ENCODE assay signal across 17 cellular contexts in genomic region chr7:44441079-44441478, GRCh38. TPM values are rescaled to one million over a fixed set of nuclear protein-coding genes. Genes with fewer than 3 reads are reported as not detected.
DNase-seq lines count a peak whose midpoint lies in the region; ATAC-seq and TF ChIP-seq lines count a peak whose summit lies in the region.
"Had no signal": no experiment of that assay in that cellular context is flagged by ENCODE, and none has a peak within 500 bp of the region (broad histone marks: within the 10 kb centered on the region; RNA-seq: fewer than 3 reads in every experiment).

No MANE protein-coding gene starts in this region.

- no peaks in the 10 kb centered on the region for H3K9me3 ChIP-seq in CD4-positive, alpha-beta T cell (ENCODE audit: control insufficient read depth, low read length)
- H3K9me3 ChIP-seq in OCI-LY7 (ENCODE audit: low read length) = peaks cover 16% of the 10 kb centered on the region
- H3K9me3 ChIP-seq: A549 had no signal

- no peaks in the 10 kb centered on the region for H3K36me3 ChIP-seq in GM23338 (ENCODE audit: insufficient read depth)
- H3K36me3 ChIP-seq in OCI-LY7 (ENCODE audit: insufficient read depth, low read length) = peaks cover 54% of the 10 kb centered on the region

- H4K20me1 ChIP-seq in GM23338 (replicated peaks; ENCODE audit: insufficient read depth) (peaks cover 21% of the 10 kb centered on the region), OCI-LY7 (ENCODE audit: insufficient read depth, low read length) (no peaks in the 10 kb centered on the region)

- no peaks in the 10 kb centered on the region for H3K9me3 Mint-ChIP-seq in CD4-positive, alpha-beta T cell
- no peaks in the 10 kb centered on the region for H3K9me3 Mint-ChIP-seq in GM23338
- H3K9me3 Mint-ChIP-seq in activated naive CD8-positive, alpha-beta T cell treated with anti-CD3 and anti-CD28 coated beads, Interleukin-2, amount 50 U/mL, for 24 hours = no peaks in the 10 kb centered on the region
- H3K9me3 Mint-ChIP-seq in naive thymus-derived CD8-positive, alpha-beta T cell = peaks cover 0 to 3% (median 2%) of the 10 kb centered on the region in 9 donors

- no peak for DNase-seq in CD4-positive, alpha-beta T cell
- DNase-seq in GM23338 (ENCODE audit: low spot score) = no peak
- DNase-seq in activated naive CD8-positive, alpha-beta T cell treated with anti-CD3 and anti-CD28 coated beads, Interleukin-2, amount 50 U/mL, for 24 hours = no peak
- no peak for DNase-seq in naive thymus-derived CD8-positive, alpha-beta T cell
- DNase-seq in OCI-LY7 (ENCODE audit: low spot score) = no peak
- DNase-seq: NCI-H1417, NCI-H187 treated with DMSO at 0.1 percent for 48 hours, NCI-H345, NCI-H524 treated with DMSO at 0.1 percent for 48 hours, SIG-M5 had no signal

- H3K27ac Mint-ChIP-seq in CD4-positive, alpha-beta T cell = peak overlapping the region; percentile 57
- 0 out of 2 replicates have a peak overlapping the region, but pooled peaks have one; percentile 49 for H3K27ac Mint-ChIP-seq in GM23338
- H3K27ac Mint-ChIP-seq in activated naive CD8-positive, alpha-beta T cell treated with anti-CD3 and anti-CD28 coated beads, Interleukin-2, amount 50 U/mL, for 24 hours = peak overlapping the region; percentile 21
- H3K27ac Mint-ChIP-seq in naive thymus-derived CD8-positive, alpha-beta T cell = peak overlapping the region in 6 of 10 donors; percentile 2 to 66 (median 14)

- peaks cover 69% of the 10 kb centered on the region for H3K4me1 Mint-ChIP-seq in CD4-positive, alpha-beta T cell (ENCODE audit: low read depth)
- H3K4me1 Mint-ChIP-seq in GM23338 = peaks cover 2% of the 10 kb centered on the region; the same call in 2 of the 3 replicates
- peaks cover 55% of the 10 kb centered on the region for H3K4me1 Mint-ChIP-seq in activated naive CD8-positive, alpha-beta T cell treated with anti-CD3 and anti-CD28 coated beads, Interleukin-2, amount 50 U/mL, for 24 hours
- H3K4me1 Mint-ChIP-seq in naive thymus-derived CD8-positive, alpha-beta T cell = peaks cover 45 to 69% (median 58%) of the 10 kb centered on the region in 4 donors

- TF ChIP-seq CTCF in CD4-positive, alpha-beta T cell (IDR thresholded peaks at IDR 0.05) = no peak
- no peak for TF ChIP-seq CTCF in GM23338 (conservative IDR thresholded peaks at IDR 0.05; ENCODE audit: low read depth in 2 of 2)
- TF ChIP-seq CTCF in OCI-LY7 (conservative IDR thresholded peaks at IDR 0.05; ENCODE audit: low read length) = no peak

- H3K27me3 ChIP-seq in CD4-positive, alpha-beta T cell (ENCODE audit: control insufficient read depth, insufficient read depth, low read length) = no peaks in the 10 kb centered on the region
- no peaks in the 10 kb centered on the region for H3K27me3 ChIP-seq in GM23338 (ENCODE audit: insufficient read depth)

- peaks cover 61% of the 10 kb centered on the region for H3K36me3 Mint-ChIP-seq in CD4-positive, alpha-beta T cell (ENCODE audit: low read depth)
- peaks cover 8% of the 10 kb centered on the region for H3K36me3 Mint-ChIP-seq in GM23338 (ENCODE audit: low read depth)
- H3K36me3 Mint-ChIP-seq in activated naive CD8-positive, alpha-beta T cell treated with anti-CD3 and anti-CD28 coated beads, Interleukin-2, amount 50 U/mL, for 24 hours (ENCODE audit: low read depth) = peaks cover 29% of the 10 kb centered on the region
- H3K36me3 Mint-ChIP-seq in naive thymus-derived CD8-positive, alpha-beta T cell = peaks cover 6 to 56% (median 18%) of the 10 kb centered on the region in 3 donors

- ATAC-seq in CD4-positive, alpha-beta T cell (ENCODE audit: poor library complexity) = no peak
- ATAC-seq in GM23338 (no peak), HG03196 (IDR thresholded peaks at IDR 0.05; ENCODE audit: unreplicated experiment) (no peak), HG03442 (IDR thresholded peaks at IDR 0.05; ENCODE audit: unreplicated experiment) (no peak)
- no peak for ATAC-seq in activated naive CD8-positive, alpha-beta T cell treated with anti-CD3 and anti-CD28 coated beads, Interleukin-2, amount 50 U/mL, for 24 hours
- no peak for ATAC-seq in naive thymus-derived CD8-positive, alpha-beta T cell
- ATAC-seq: A549 had no signal

- H3K9me2 ChIP-seq in GM23338 (ENCODE audit: insufficient read depth) (no peaks in the 10 kb centered on the region), OCI-LY7 (ENCODE audit: insufficient read depth, low read length) (no peaks in the 10 kb centered on the region)

- H3K4me3 Mint-ChIP-seq in CD4-positive, alpha-beta T cell = no peak overlapping the region
- no peak overlapping the region for H3K4me3 Mint-ChIP-seq in GM23338
- H3K4me3 Mint-ChIP-seq in activated naive CD8-positive, alpha-beta T cell treated with anti-CD3 and anti-CD28 coated beads, Interleukin-2, amount 50 U/mL, for 24 hours = no peak overlapping the region
- H3K4me3 Mint-ChIP-seq in naive thymus-derived CD8-positive, alpha-beta T cell = peak overlapping the region in 1 of 10 donors; percentile 3

- no peaks in the 10 kb centered on the region for H3K27me3 Mint-ChIP-seq in CD4-positive, alpha-beta T cell
- no peaks in the 10 kb centered on the region for H3K27me3 Mint-ChIP-seq in GM23338 (ENCODE audit: insufficient read depth, low read depth, poor library complexity)
- no peaks in the 10 kb centered on the region for H3K27me3 Mint-ChIP-seq in activated naive CD8-positive, alpha-beta T cell treated with anti-CD3 and anti-CD28 coated beads, Interleukin-2, amount 50 U/mL, for 24 hours
- H3K27me3 Mint-ChIP-seq in naive thymus-derived CD8-positive, alpha-beta T cell = no peaks in the 10 kb centered on the region

- POLR2A ChIA-PET in CD4-positive, alpha-beta T cell (lab: Charles Lee) = interaction anchor here (1.4 kb wide), 1 partner anchor 50 kb away, joined by 3 read pairs; the partner anchor contains the start of gene NUDCD3
- POLR2A ChIA-PET in naive thymus-derived CD8-positive, alpha-beta T cell (lab: Charles Lee) = interaction anchor here (0.6 kb wide), 1 partner anchor 10 kb away, joined by 5 read pairs; no protein-coding TSS in a partner anchor
- POLR2A ChIA-PET in OCI-LY7 (lab: Charles Lee) = interaction anchor here (1.3 kb wide), 1 partner anchor 8 kb away, joined by 6 read pairs; no protein-coding TSS in a partner anchor

- intact Hi-C loops in CD4-positive, alpha-beta T cell (cut with DNase I, micrococcal nuclease) = no loop called here
- intact Hi-C loops in OCI-LY7 (cut with micrococcal nuclease; ENCODE audit: unreplicated experiment) = no loop called here

- no TSS peak for BruUV-seq in OCI-LY7 (replicated peaks; lab: Mats Ljungman, UMichigan)

- H3K4me3 ChIP-seq in GM23338 (no peak overlapping the region), OCI-LY7 (ENCODE audit: low read depth, low read length, poor library complexity, severe bottlenecking) (no peak overlapping the region)
- H3K4me3 ChIP-seq: A549, PC-9 had no signal

- CTCF ChIA-PET in CD4-positive, alpha-beta T cell (lab: Charles Lee) = interaction anchor here (0.7 kb wide), 1 partner anchor 1001 kb away, joined by 4 read pairs; no protein-coding TSS in a partner anchor
- CTCF ChIA-PET in OCI-LY7 (lab: Charles Lee; ENCODE audit: unreplicated experiment) = no interaction called here

- no peak overlapping the region for H3K27ac ChIP-seq in CD4-positive, alpha-beta T cell (ENCODE audit: low read depth, low read length)
- H3K27ac ChIP-seq in GM23338 (ENCODE audit: low read depth) (no peak overlapping the region), OCI-LY7 (ENCODE audit: low read depth, low read length, poor library complexity, severe bottlenecking) (no peak overlapping the region)
- H3K27ac ChIP-seq: A549, HL-60, KMS-11, PC-9, RWPE1 had no signal

- H3K79me2 ChIP-seq in GM23338 (replicated peaks; ENCODE audit: insufficient read depth) (peaks cover 74% of the 10 kb centered on the region), OCI-LY7 (ENCODE audit: insufficient read depth, low read depth, low read length) (peaks cover 6% of the 10 kb centered on the region; the same call in 1 of the 2 replicates)

- no peak overlapping the region for H3K4me2 ChIP-seq in GM23338
- no peak overlapping the region for H3K4me2 ChIP-seq in OCI-LY7 (ENCODE audit: low read length)
- H3K4me2 ChIP-seq: A549, KMS-11, PC-9 had no signal

- no peaks in the 10 kb centered on the region for H3F3A ChIP-seq in GM23338 (replicated peaks; ENCODE audit: low read depth)

- 0 out of 2 replicates have a peak, but pooled peaks cover 3% of the 10 kb centered on the region for H3K4me1 ChIP-seq in GM23338 (ENCODE audit: insufficient read depth)
- H3K4me1 ChIP-seq in OCI-LY7 (ENCODE audit: insufficient read depth, low read length, poor library complexity, severe bottlenecking) = no peaks in the 10 kb centered on the region
- H3K4me1 ChIP-seq: A549 had no signal

- H2AFZ ChIP-seq in GM23338 (no peak overlapping the region), OCI-LY7 (ENCODE audit: low read length) (no peak overlapping the region)
- H2AFZ ChIP-seq: PC-9 had no signal

TF ChIP-seq in GM23338, 12 proteins besides CTCF, POLR2A, EP300 and RAD21 (continues in another document):
- TF ChIP-seq ZNF114 (CRISPR knock-in tag; IDR thresholded peaks at IDR 0.05) = no peak

RNA-seq across cellular contexts. Expression of gene NUDCD3, which starts 49.4 kb away (rescaled TPM):
- 10 to 100 TPM; 56.6 to 60.6 TPM for total RNA-seq in CD4-positive, alpha-beta T cell
- 42.7 and 52.9 TPM in 2 replicates for total RNA-seq in GM23338 (2014; rRNA removed; shearing (Covaris generic))
- 35.0 and 35.7 TPM in 2 replicates for polyA plus RNA-seq in GM23338 (2016; fragmentation: Nextera tagmentation; extraction: Ambion mirVana)
- 100 to 1,000 TPM; 111 to 118 TPM for total RNA-seq in naive thymus-derived CD8-positive, alpha-beta T cell
- 10 to 100 TPM; 54.6 to 69.4 (median 59.6) TPM for polyA plus RNA-seq in naive thymus-derived CD8-positive, alpha-beta T cell
- total RNA-seq in OCI-LY7 (2014; rRNA removed; shearing (Covaris generic)) = 57.0 and 67.4 TPM in 2 replicates
- 93.8 and 108 TPM in 2 replicates for total RNA-seq in OCI-LY7 (2022)
